Comparison of ENCODE assay signal across 1 cellular context in the genomic region with DNA sequence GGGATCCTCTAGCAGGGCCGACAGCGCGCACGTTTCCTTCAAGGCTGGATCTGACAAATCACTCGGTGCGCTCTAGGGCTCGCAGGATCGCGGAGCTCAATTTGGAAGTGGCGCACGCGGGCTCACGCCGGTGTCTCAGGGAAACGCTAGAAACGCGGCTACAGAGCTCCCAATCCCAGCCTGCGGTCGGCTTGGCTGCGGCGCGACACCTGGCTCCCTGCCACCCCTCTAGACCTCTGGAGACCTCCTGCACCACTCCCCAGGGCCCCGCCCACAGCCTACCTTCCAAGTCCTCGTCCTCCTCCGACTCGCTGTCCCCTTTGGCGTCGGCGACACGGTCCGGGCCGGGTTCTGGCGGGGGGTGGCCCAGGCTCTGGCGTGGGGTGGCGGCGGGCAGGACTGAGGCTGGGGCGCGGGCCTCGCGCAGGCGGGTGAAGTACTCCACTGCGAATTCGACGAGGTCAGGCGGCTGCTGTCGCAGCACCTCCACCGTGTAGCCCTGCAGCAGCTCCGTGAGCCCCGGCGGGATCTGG.
TF ChIP-seq lines count a peak whose summit lies in the region.

No MANE protein-coding gene starts in this region.

TF ChIP-seq in HepG2, 621 proteins besides CTCF, POLR2A, EP300 and RAD21 (continued from another document and continues in another):
- TF ChIP-seq, protein P1, sequence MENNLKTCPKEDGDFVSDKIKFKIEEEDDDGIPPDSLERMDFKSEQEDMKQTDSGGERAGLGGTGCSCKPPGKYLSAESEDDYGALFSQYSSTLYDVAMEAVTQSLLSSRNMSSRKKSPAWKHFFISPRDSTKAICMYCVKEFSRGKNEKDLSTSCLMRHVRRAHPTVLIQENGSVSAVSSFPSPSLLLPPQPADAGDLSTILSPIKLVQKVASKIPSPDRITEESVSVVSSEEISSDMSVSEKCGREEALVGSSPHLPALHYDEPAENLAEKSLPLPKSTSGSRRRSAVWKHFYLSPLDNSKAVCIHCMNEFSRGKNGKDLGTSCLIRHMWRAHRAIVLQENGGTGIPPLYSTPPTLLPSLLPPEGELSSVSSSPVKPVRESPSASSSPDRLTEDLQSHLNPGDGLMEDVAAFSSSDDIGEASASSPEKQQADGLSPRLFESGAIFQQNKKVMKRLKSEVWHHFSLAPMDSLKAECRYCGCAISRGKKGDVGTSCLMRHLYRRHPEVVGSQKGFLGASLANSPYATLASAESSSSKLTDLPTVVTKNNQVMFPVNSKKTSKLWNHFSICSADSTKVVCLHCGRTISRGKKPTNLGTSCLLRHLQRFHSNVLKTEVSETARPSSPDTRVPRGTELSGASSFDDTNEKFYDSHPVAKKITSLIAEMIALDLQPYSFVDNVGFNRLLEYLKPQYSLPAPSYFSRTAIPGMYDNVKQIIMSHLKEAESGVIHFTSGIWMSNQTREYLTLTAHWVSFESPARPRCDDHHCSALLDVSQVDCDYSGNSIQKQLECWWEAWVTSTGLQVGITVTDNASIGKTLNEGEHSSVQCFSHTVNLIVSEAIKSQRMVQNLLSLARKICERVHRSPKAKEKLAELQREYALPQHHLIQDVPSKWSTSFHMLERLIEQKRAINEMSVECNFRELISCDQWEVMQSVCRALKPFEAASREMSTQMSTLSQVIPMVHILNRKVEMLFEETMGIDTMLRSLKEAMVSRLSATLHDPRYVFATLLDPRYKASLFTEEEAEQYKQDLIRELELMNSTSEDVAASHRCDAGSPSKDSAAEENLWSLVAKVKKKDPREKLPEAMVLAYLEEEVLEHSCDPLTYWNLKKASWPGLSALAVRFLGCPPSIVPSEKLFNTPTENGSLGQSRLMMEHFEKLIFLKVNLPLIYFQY (CRISPR knock-in tag; IDR thresholded peaks at IDR 0.05; ENCODE audit: borderline replicate concordance), result no peak
- TF ChIP-seq ZNF605 (CRISPR knock-in tag; IDR thresholded peaks at IDR 0.05), result peak; percentile 79; the same call in 1 of the 2 replicates
- TF ChIP-seq ZFP62 (CRISPR knock-in tag; IDR thresholded peaks at IDR 0.05), result no peak
- 0 out of 2 replicates have a peak, but pooled peaks have one; percentile 66 for TF ChIP-seq NKX3-1 (CRISPR knock-in tag; IDR thresholded peaks at IDR 0.05)
- no peak for TF ChIP-seq GATA4 (IDR thresholded peaks at IDR 0.05; ENCODE audit: borderline replicate concordance, low read depth)
- TF ChIP-seq HDAC2 (CRISPR knock-in tag; IDR thresholded peaks at IDR 0.05), result 0 out of 2 replicates have a peak, but pooled peaks have one; percentile 18
- no peak for TF ChIP-seq RFX1 (IDR thresholded peaks at IDR 0.05)
- TF ChIP-seq HIVEP1 (CRISPR knock-in tag; IDR thresholded peaks at IDR 0.05), result peak; percentile 89
- no peak for TF ChIP-seq JUNB (CRISPR knock-in tag; IDR thresholded peaks at IDR 0.05; ENCODE audit: borderline replicate concordance)
- no peak for TF ChIP-seq ZNF709 (CRISPR knock-in tag; IDR thresholded peaks at IDR 0.05)
- TF ChIP-seq MED8 (CRISPR knock-in tag; IDR thresholded peaks at IDR 0.05; ENCODE audit: insufficient replicate concordance), result no peak
- TF ChIP-seq HDAC1 (CRISPR knock-in tag; IDR thresholded peaks at IDR 0.05), result peak; percentile 64; the same call in 1 of the 2 replicates
- peak; percentile 14; the same call in 1 of the 2 replicates for TF ChIP-seq KMT2B (CRISPR knock-in tag; IDR thresholded peaks at IDR 0.05)
- TF ChIP-seq, protein P2, sequence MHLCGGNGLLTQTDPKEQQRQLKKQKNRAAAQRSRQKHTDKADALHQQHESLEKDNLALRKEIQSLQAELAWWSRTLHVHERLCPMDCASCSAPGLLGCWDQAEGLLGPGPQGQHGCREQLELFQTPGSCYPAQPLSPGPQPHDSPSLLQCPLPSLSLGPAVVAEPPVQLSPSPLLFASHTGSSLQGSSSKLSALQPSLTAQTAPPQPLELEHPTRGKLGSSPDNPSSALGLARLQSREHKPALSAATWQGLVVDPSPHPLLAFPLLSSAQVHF (CRISPR knock-in tag; IDR thresholded peaks at IDR 0.05), result no peak
- TF ChIP-seq IKZF4 (CRISPR knock-in tag; IDR thresholded peaks at IDR 0.05; ENCODE audit: borderline replicate concordance, low read depth, not compliant biosample characterization), result peak; percentile 4
- TF ChIP-seq SP140L (CRISPR knock-in tag; IDR thresholded peaks at IDR 0.05; ENCODE audit: borderline replicate concordance), result no peak
- TF ChIP-seq NAIF1 (CRISPR knock-in tag; IDR thresholded peaks at IDR 0.05; ENCODE audit: borderline replicate concordance), result peak; percentile 82; the same call in 1 of the 2 replicates
- no peak for TF ChIP-seq ZNF484 (CRISPR knock-in tag; IDR thresholded peaks at IDR 0.05; ENCODE audit: borderline replicate concordance, low read depth)
- no peak for TF ChIP-seq MAFK (conservative IDR thresholded peaks at IDR 0.05 in 1 of 2, IDR thresholded peaks at IDR 0.05 in 1 of 2; ENCODE audit: low read length in 2 of 2)
- peak; percentile 41; the same call in 1 of the 2 replicates for TF ChIP-seq ZNF33B (CRISPR knock-in tag; IDR thresholded peaks at IDR 0.05)
- TF ChIP-seq RNF2 (conservative IDR thresholded peaks at IDR 0.05; ENCODE audit: low read depth), result 0 out of 2 replicates have a peak, but pooled peaks have one; percentile 14
- TF ChIP-seq MTA1 (CRISPR knock-in tag; IDR thresholded peaks at IDR 0.05; ENCODE audit: borderline replicate concordance), result no peak; the same call in 1 of the 2 replicates
- peak; percentile 5; the same call in 1 of the 2 replicates for TF ChIP-seq TBX2 (CRISPR knock-in tag; IDR thresholded peaks at IDR 0.05; ENCODE audit: borderline replicate concordance)
- TF ChIP-seq, protein P3, sequence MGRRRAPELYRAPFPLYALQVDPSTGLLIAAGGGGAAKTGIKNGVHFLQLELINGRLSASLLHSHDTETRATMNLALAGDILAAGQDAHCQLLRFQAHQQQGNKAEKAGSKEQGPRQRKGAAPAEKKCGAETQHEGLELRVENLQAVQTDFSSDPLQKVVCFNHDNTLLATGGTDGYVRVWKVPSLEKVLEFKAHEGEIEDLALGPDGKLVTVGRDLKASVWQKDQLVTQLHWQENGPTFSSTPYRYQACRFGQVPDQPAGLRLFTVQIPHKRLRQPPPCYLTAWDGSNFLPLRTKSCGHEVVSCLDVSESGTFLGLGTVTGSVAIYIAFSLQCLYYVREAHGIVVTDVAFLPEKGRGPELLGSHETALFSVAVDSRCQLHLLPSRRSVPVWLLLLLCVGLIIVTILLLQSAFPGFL (CRISPR knock-in tag; IDR thresholded peaks at IDR 0.05), result no peak
- TF ChIP-seq MEIS2 (CRISPR knock-in tag; IDR thresholded peaks at IDR 0.05), result no peak
- no peak for TF ChIP-seq GLI4 (CRISPR knock-in tag; IDR thresholded peaks at IDR 0.05; ENCODE audit: borderline replicate concordance)
- peak; percentile 38; the same call in 1 of the 2 replicates for TF ChIP-seq ZNF292 (CRISPR knock-in tag; IDR thresholded peaks at IDR 0.05; ENCODE audit: borderline replicate concordance, low read depth)
- peak; percentile 56 for TF ChIP-seq ZNF44 (CRISPR knock-in tag; IDR thresholded peaks at IDR 0.05)
- TF ChIP-seq, protein P4, sequence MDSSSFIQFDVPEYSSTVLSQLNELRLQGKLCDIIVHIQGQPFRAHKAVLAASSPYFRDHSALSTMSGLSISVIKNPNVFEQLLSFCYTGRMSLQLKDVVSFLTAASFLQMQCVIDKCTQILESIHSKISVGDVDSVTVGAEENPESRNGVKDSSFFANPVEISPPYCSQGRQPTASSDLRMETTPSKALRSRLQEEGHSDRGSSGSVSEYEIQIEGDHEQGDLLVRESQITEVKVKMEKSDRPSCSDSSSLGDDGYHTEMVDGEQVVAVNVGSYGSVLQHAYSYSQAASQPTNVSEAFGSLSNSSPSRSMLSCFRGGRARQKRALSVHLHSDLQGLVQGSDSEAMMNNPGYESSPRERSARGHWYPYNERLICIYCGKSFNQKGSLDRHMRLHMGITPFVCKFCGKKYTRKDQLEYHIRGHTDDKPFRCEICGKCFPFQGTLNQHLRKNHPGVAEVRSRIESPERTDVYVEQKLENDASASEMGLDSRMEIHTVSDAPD (CRISPR knock-in tag; IDR thresholded peaks at IDR 0.05), result no peak
- TF ChIP-seq PAF1 (CRISPR knock-in tag; IDR thresholded peaks at IDR 0.05), result no peak
- peak; percentile 17; the same call in 1 of the 2 replicates for TF ChIP-seq ZMAT3 (CRISPR knock-in tag; conservative IDR thresholded peaks at IDR 0.05)
- TF ChIP-seq SATB2 (CRISPR knock-in tag; IDR thresholded peaks at IDR 0.05), result 0 out of 2 replicates have a peak, but pooled peaks have one; percentile 38
- TF ChIP-seq, protein P5, sequence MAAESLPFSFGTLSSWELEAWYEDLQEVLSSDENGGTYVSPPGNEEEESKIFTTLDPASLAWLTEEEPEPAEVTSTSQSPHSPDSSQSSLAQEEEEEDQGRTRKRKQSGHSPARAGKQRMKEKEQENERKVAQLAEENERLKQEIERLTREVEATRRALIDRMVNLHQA (CRISPR knock-in tag; IDR thresholded peaks at IDR 0.05), result no peak
- peak; percentile 33; the same call in 1 of the 2 replicates for TF ChIP-seq ZNF350 (CRISPR knock-in tag; IDR thresholded peaks at IDR 0.05; ENCODE audit: borderline replicate concordance, low read depth)
- TF ChIP-seq, protein P6, sequence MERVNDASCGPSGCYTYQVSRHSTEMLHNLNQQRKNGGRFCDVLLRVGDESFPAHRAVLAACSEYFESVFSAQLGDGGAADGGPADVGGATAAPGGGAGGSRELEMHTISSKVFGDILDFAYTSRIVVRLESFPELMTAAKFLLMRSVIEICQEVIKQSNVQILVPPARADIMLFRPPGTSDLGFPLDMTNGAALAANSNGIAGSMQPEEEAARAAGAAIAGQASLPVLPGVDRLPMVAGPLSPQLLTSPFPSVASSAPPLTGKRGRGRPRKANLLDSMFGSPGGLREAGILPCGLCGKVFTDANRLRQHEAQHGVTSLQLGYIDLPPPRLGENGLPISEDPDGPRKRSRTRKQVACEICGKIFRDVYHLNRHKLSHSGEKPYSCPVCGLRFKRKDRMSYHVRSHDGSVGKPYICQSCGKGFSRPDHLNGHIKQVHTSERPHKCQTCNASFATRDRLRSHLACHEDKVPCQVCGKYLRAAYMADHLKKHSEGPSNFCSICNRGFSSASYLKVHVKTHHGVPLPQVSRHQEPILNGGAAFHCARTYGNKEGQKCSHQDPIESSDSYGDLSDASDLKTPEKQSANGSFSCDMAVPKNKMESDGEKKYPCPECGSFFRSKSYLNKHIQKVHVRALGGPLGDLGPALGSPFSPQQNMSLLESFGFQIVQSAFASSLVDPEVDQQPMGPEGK (CRISPR knock-in tag; IDR thresholded peaks at IDR 0.05), result peak; percentile 56; the same call in 1 of the 2 replicates
- TF ChIP-seq, protein P7, sequence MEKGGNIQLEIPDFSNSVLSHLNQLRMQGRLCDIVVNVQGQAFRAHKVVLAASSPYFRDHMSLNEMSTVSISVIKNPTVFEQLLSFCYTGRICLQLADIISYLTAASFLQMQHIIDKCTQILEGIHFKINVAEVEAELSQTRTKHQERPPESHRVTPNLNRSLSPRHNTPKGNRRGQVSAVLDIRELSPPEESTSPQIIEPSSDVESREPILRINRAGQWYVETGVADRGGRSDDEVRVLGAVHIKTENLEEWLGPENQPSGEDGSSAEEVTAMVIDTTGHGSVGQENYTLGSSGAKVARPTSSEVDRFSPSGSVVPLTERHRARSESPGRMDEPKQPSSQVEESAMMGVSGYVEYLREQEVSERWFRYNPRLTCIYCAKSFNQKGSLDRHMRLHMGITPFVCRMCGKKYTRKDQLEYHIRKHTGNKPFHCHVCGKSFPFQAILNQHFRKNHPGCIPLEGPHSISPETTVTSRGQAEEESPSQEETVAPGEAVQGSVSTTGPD (CRISPR knock-in tag; IDR thresholded peaks at IDR 0.05), result peak; percentile 46; the same call in 1 of the 2 replicates
- no peak for TF ChIP-seq KDM2A (CRISPR knock-in tag; IDR thresholded peaks at IDR 0.05; ENCODE audit: borderline replicate concordance, low read depth)
- no peak for TF ChIP-seq ETV5 (CRISPR knock-in tag; IDR thresholded peaks at IDR 0.05; ENCODE audit: borderline replicate concordance)
- TF ChIP-seq, protein P8, sequence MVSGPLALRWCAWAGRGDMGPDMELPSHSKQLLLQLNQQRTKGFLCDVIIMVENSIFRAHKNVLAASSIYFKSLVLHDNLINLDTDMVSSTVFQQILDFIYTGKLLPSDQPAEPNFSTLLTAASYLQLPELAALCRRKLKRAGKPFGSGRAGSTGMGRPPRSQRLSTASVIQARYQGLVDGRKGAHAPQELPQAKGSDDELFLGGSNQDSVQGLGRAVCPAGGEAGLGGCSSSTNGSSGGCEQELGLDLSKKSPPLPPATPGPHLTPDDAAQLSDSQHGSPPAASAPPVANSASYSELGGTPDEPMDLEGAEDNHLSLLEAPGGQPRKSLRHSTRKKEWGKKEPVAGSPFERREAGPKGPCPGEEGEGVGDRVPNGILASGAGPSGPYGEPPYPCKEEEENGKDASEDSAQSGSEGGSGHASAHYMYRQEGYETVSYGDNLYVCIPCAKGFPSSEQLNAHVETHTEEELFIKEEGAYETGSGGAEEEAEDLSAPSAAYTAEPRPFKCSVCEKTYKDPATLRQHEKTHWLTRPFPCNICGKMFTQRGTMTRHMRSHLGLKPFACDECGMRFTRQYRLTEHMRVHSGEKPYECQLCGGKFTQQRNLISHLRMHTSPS (CRISPR knock-in tag; IDR thresholded peaks at IDR 0.05; ENCODE audit: low read depth), result no peak
- 0 out of 2 replicates have a peak, but pooled peaks have one; percentile 42 for TF ChIP-seq ZFP90 (CRISPR knock-in tag; IDR thresholded peaks at IDR 0.05; ENCODE audit: borderline replicate concordance)
- TF ChIP-seq, protein P9, sequence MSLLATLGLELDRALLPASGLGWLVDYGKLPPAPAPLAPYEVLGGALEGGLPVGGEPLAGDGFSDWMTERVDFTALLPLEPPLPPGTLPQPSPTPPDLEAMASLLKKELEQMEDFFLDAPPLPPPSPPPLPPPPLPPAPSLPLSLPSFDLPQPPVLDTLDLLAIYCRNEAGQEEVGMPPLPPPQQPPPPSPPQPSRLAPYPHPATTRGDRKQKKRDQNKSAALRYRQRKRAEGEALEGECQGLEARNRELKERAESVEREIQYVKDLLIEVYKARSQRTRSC (CRISPR knock-in tag; IDR thresholded peaks at IDR 0.05; ENCODE audit: low read depth), result peak; percentile 22; the same call in 1 of the 2 replicates
- TF ChIP-seq, protein P10, sequence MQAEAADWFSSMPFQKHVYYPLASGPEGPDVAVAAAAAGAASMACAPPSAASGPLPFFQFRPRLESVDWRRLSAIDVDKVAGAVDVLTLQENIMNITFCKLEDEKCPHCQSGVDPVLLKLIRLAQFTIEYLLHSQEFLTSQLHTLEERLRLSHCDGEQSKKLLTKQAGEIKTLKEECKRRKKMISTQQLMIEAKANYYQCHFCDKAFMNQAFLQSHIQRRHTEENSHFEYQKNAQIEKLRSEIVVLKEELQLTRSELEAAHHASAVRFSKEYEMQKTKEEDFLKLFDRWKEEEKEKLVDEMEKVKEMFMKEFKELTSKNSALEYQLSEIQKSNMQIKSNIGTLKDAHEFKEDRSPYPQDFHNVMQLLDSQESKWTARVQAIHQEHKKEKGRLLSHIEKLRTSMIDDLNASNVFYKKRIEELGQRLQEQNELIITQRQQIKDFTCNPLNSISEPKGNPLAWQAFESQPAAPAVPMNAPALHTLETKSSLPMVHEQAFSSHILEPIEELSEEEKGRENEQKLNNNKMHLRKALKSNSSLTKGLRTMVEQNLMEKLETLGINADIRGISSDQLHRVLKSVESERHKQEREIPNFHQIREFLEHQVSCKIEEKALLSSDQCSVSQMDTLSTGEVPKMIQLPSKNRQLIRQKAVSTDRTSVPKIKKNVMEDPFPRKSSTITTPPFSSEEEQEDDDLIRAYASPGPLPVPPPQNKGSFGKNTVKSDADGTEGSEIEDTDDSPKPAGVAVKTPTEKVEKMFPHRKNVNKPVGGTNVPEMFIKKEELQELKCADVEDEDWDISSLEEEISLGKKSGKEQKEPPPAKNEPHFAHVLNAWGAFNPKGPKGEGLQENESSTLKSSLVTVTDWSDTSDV (CRISPR knock-in tag; IDR thresholded peaks at IDR 0.05), result 0 out of 2 replicates have a peak, but pooled peaks have one; percentile 7
- no peak for TF ChIP-seq PLRG1 (conservative IDR thresholded peaks at IDR 0.05)
- TF ChIP-seq ZFP37 (CRISPR knock-in tag; IDR thresholded peaks at IDR 0.05; ENCODE audit: borderline replicate concordance), result 0 out of 2 replicates have a peak, but pooled peaks have one; percentile 65
